ENCODE assay signal across 11 cellular contexts in the genomic region with DNA sequence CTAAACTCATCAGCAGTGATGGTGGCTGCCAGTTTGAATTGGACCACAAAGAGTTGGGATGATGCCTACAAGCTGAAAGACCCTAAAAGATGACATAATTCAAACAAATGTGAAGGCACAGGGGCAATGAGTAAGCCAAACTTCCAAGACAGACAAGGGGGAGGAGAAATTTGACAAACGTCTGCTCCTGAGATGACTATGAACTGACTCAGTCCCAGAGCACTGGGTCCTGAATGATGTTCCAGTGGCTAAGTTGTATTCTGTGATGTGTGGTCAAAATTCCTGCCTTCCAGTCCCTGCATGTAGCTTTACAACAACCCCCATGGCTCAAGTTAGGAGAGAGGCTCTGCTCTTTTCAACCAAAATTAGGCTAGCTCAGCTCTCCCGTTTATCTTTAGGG.
DNase-seq lines count a peak whose midpoint lies in the region; ATAC-seq and TF ChIP-seq lines count a peak whose summit lies in the region.
"Had no signal": no experiment of that assay in that cellular context is flagged by ENCODE, and none has a peak within 500 bp of the region (broad histone marks: within the 10 kb centered on the region; RNA-seq: fewer than 3 reads in every experiment).

No MANE protein-coding gene starts in this region.

- H3K27me3 ChIP-seq in PC-9 (ENCODE audit: insufficient read depth, low read depth) (no peaks in the 10 kb centered on the region), osteoblast (ENCODE audit: insufficient read depth, low read length) (no peaks in the 10 kb centered on the region)

- no peaks in the 10 kb centered on the region for H3K9me3 ChIP-seq in PC-9 (ENCODE audit: insufficient read depth, low read depth)
- H3K9me3 ChIP-seq in osteoblast (ENCODE audit: low read depth, low read length) = no peaks in the 10 kb centered on the region
- H3K9me3 ChIP-seq: spleen had no signal

- H3K27ac ChIP-seq in PC-9 (peak overlapping the region; percentile 86), cingulate gyrus (ENCODE audit: low read depth, low read length) (peak overlapping the region; percentile 92), osteoblast (ENCODE audit: low read depth, low read length) (peak overlapping the region; percentile 92)

- H4K20me1 ChIP-seq in PC-9 (ENCODE audit: insufficient read depth) (no peaks in the 10 kb centered on the region), osteoblast (ENCODE audit: insufficient read depth, low read length) (no peaks in the 10 kb centered on the region)

- peak; percentile 77 for DNase-seq in GM04503 (ENCODE audit: low read depth)
- peak in 1 of 2 experiments; percentile 81 for DNase-seq in PC-9
- peak; percentile 86 for DNase-seq in osteoblast (ENCODE audit: insufficient read length, low spot score, missing footprints)
- DNase-seq in NCI-H345 (lab: John Stamatoyannopoulos, UW) = no peak
- no peak for DNase-seq in DMS 273 (lab: John Stamatoyannopoulos, UW; ENCODE audit: unreplicated experiment)
- DNase-seq: DND-41; spleen; stimulated activated naive CD4-positive, alpha-beta T cell treated with Interleukin-2 at 50 U/mL for 16 hours had no signal

- BruUV-seq in PC-9 (replicated peaks; lab: Mats Ljungman, UMichigan) = TSS peak; percentile 84

- intact Hi-C loops in PC-9 (cut with micrococcal nuclease; ENCODE audit: unreplicated experiment) = loop anchor here (10.0 kb wide), 2 partner anchors 296 to 484 kb away; a partner anchor contains a TSS

- H2AFZ ChIP-seq in PC-9 (no peak overlapping the region), osteoblast (ENCODE audit: low read length) (no peak overlapping the region)

- TF ChIP-seq CTCF in PC-9 (conservative IDR thresholded peaks at IDR 0.05) (no peak), osteoblast (IDR thresholded peaks at IDR 0.05; ENCODE audit: extremely low read depth, low read depth, low read length) (no peak)

- peaks cover 33% of the 10 kb centered on the region for H3F3A ChIP-seq in PC-9 (ENCODE audit: insufficient read depth, low read depth)

- peak overlapping the region; percentile 58 for H3K4me2 ChIP-seq in PC-9
- peak overlapping the region; percentile 65 for H3K4me2 ChIP-seq in osteoblast (ENCODE audit: insufficient read depth, low read length)

- H3K79me2 ChIP-seq in PC-9 (ENCODE audit: low read depth) (no peaks in the 10 kb centered on the region), osteoblast (ENCODE audit: insufficient read depth, low read length) (no peaks in the 10 kb centered on the region)

- H3K4me1 ChIP-seq in PC-9 (replicated peaks; ENCODE audit: insufficient read depth) (peaks cover 64% of the 10 kb centered on the region), osteoblast (ENCODE audit: insufficient read depth, low read length) (peaks cover 48% of the 10 kb centered on the region)

- H3K4me3 ChIP-seq in PC-9 (no peak overlapping the region), osteoblast (ENCODE audit: insufficient read depth, low read length) (peak overlapping the region; percentile 15)
- H3K4me3 ChIP-seq: spleen had no signal

- POLR2A ChIA-PET in PC-9 (lab: Charles Lee; ENCODE audit: unreplicated experiment) = no interaction called here

- no peaks in the 10 kb centered on the region for H3K9me2 ChIP-seq in PC-9 (ENCODE audit: insufficient read depth)

- no peaks in the 10 kb centered on the region for H3K36me3 ChIP-seq in PC-9 (ENCODE audit: low read depth)
- H3K36me3 ChIP-seq in osteoblast (ENCODE audit: insufficient read depth, low read length) = no peaks in the 10 kb centered on the region
- H3K36me3 ChIP-seq: spleen had no signal

- ATAC-seq in GM18502 (IDR thresholded peaks at IDR 0.05; ENCODE audit: poor library complexity, unreplicated experiment) = no peak
- ATAC-seq in HG02840 (IDR thresholded peaks at IDR 0.05; ENCODE audit: low FRiP score, unreplicated experiment) = no peak

- CTCF ChIA-PET in PC-9 (lab: Charles Lee) = no interaction called here

Comparison
In these comparisons a context has a peak if more than half of its experiments do, and no peak if none do; other contexts are left out.
1. DNase-seq: peak in GM04503 (single experiment) and osteoblast (single experiment); none in NCI-H345 (single experiment) and DMS 273 (single experiment).
2. Peak in every context shown above with its lines, with median percentiles within 50 percentile points of each other: H3K27ac ChIP-seq.